1 cellular context compared by ENCODE assay signal in genomic region chr1:101165944-101166343, GRCh38.
TF ChIP-seq lines count a peak whose summit lies in the region.

No MANE protein-coding gene starts in this region.

TF ChIP-seq in K562, 482 proteins besides CTCF, POLR2A, EP300 and RAD21:
- no peak for TF ChIP-seq ZZZ3 (IDR thresholded peaks at IDR 0.05)
- TF ChIP-seq ATF3 (IDR thresholded peaks at IDR 0.05) = peak; percentile 26; the same call in 1 of the 2 replicates
- no peak for TF ChIP-seq ATF3 (CRISPR knock-in tag; conservative IDR thresholded peaks at IDR 0.05)
TF ChIP-seq in K562: peak in this region for 1.
